ENCODE assay signal across 12 cellular contexts in genomic region chr11:4459470-4459869, GRCh38. TPM values are rescaled to one million over a fixed set of nuclear protein-coding genes. Genes with fewer than 3 reads are reported as not detected.
DNase-seq lines count a peak whose midpoint lies in the region; ATAC-seq, FAIRE-seq and TF ChIP-seq lines count a peak whose summit lies in the region.
"Had no signal": no experiment of that assay in that cellular context is flagged by ENCODE, and none has a peak within 500 bp of the region (broad histone marks: within the 10 kb centered on the region; RNA-seq: fewer than 3 reads in every experiment).

No MANE protein-coding gene starts in this region.

- DNase-seq in NCI-H748 (lab: John Stamatoyannopoulos, UW; ENCODE audit: unreplicated experiment): peak; percentile 8
- no peak for DNase-seq in NCI-H748 treated with DMSO at 0.1 percent for 48 hours (lab: John Stamatoyannopoulos, UW)
- no peak for DNase-seq in activated B cell treated with CpG ODN at 0.5 μM for 24 hours
- peak; percentile 6 for DNase-seq in small intestine
- DNase-seq in activated CD8-positive, alpha-beta T cell treated with anti-CD3 and anti-CD28 coated beads for 36 hours: no peak
- DNase-seq in activated T-cell treated with anti-CD3 and anti-CD28 coated beads, Interleukin-2, amount 50 U/mL, for 48 hours: no peak
- DNase-seq in stimulated activated CD4-positive, alpha-beta T cell treated with anti-CD3 and anti-CD28 coated beads, Interleukin-2, amount 100 ng/mL, for 48 hours: no peak
- DNase-seq: pancreas had no signal

- 18 to 32% (median 29%) methylated on average over 4 of the region's 4 CpGs for WGBS in small intestine, 3 donors

- POLR2A ChIA-PET in activated B cell treated with CpG ODN at 0.5 μM for 24 hours (lab: Charles Lee): no interaction called here
- POLR2A ChIA-PET in activated CD8-positive, alpha-beta T cell treated with anti-CD3 and anti-CD28 coated beads for 36 hours (lab: Charles Lee): no interaction called here

- H3K36me3 ChIP-seq in small intestine (ENCODE audit: control insufficient read depth in 2 of 2, insufficient read depth in 2 of 2, low read length in 2 of 2): no peaks in the 10 kb centered on the region
- H3K36me3 ChIP-seq: pancreas, SJSA1 had no signal

- H3K4me1 Mint-ChIP-seq in activated B cell treated with CpG ODN at 0.5 μM for 24 hours: peaks cover 24% of the 10 kb centered on the region
- H3K4me1 Mint-ChIP-seq in activated CD8-positive, alpha-beta T cell treated with anti-CD3 and anti-CD28 coated beads for 36 hours (ENCODE audit: low read depth): no peaks in the 10 kb centered on the region

- FAIRE-seq in small intestine (lab: Jason Lieb, UNC): no peak
- FAIRE-seq: pancreas had no signal

- H3K4me3 ChIP-seq in small intestine (ENCODE audit: low read depth in 1 of 2, low read length in 2 of 2): no peak overlapping the region
- H3K4me3 ChIP-seq: pancreas, SJSA1 had no signal

- H3K9me3 ChIP-seq in small intestine (ENCODE audit: control insufficient read depth, low read depth): no peaks in the 10 kb centered on the region
- H3K9me3 ChIP-seq: pancreas had no signal

- no peak for TF ChIP-seq CTCF in activated B cell treated with CpG ODN at 0.5 μM for 24 hours (IDR thresholded peaks at IDR 0.05)
- TF ChIP-seq CTCF in activated CD8-positive, alpha-beta T cell treated with anti-CD3 and anti-CD28 coated beads for 36 hours (IDR thresholded peaks at IDR 0.05): no peak

- ATAC-seq in HG02973 (IDR thresholded peaks at IDR 0.05; ENCODE audit: unreplicated experiment): peak; percentile 71
- peak; percentile 21 for ATAC-seq in activated B cell treated with CpG ODN at 0.5 μM for 24 hours (ENCODE audit: low read depth)
- no peak for ATAC-seq in activated CD8-positive, alpha-beta T cell treated with anti-CD3 and anti-CD28 coated beads for 36 hours

- no peak overlapping the region for H3K4me3 Mint-ChIP-seq in activated B cell treated with CpG ODN at 0.5 μM for 24 hours
- H3K4me3 Mint-ChIP-seq in activated CD8-positive, alpha-beta T cell treated with anti-CD3 and anti-CD28 coated beads for 36 hours: no peak overlapping the region

- no peak overlapping the region for H3K27ac Mint-ChIP-seq in activated B cell treated with CpG ODN at 0.5 μM for 24 hours
- no peak overlapping the region for H3K27ac Mint-ChIP-seq in activated CD8-positive, alpha-beta T cell treated with anti-CD3 and anti-CD28 coated beads for 36 hours

- H3K27me3 ChIP-seq in small intestine (ENCODE audit: control insufficient read depth in 2 of 2, insufficient read depth in 2 of 2, low read length in 2 of 2): no peaks in the 10 kb centered on the region
- H3K27me3 ChIP-seq: pancreas had no signal

- intact Hi-C loops in activated B cell treated with CpG ODN at 0.5 μM for 24 hours (cut with micrococcal nuclease): no loop called here
- intact Hi-C loops in activated CD8-positive, alpha-beta T cell treated with anti-CD3 and anti-CD28 coated beads for 36 hours (cut with micrococcal nuclease): no loop called here

- H3K27ac ChIP-seq in small intestine (ENCODE audit: low read depth in 1 of 2, low read length in 1 of 2): no peak overlapping the region
- H3K27ac ChIP-seq: 22Rv1, pancreas, SJSA1 had no signal

- H3K36me3 Mint-ChIP-seq in activated B cell treated with CpG ODN at 0.5 μM for 24 hours (ENCODE audit: low read depth): no peaks in the 10 kb centered on the region
- H3K36me3 Mint-ChIP-seq in activated CD8-positive, alpha-beta T cell treated with anti-CD3 and anti-CD28 coated beads for 36 hours (ENCODE audit: low read depth): no peaks in the 10 kb centered on the region
- H3K36me3 Mint-ChIP-seq: IgD-negative memory B cell had no signal

- peaks cover 10% of the 10 kb centered on the region for H3K9me3 Mint-ChIP-seq in activated B cell treated with CpG ODN at 0.5 μM for 24 hours
- peaks cover 7% of the 10 kb centered on the region for H3K9me3 Mint-ChIP-seq in activated CD8-positive, alpha-beta T cell treated with anti-CD3 and anti-CD28 coated beads for 36 hours

- H3K27me3 Mint-ChIP-seq in activated B cell treated with CpG ODN at 0.5 μM for 24 hours: no peaks in the 10 kb centered on the region
- peaks cover 9% of the 10 kb centered on the region for H3K27me3 Mint-ChIP-seq in activated CD8-positive, alpha-beta T cell treated with anti-CD3 and anti-CD28 coated beads for 36 hours
- H3K27me3 Mint-ChIP-seq: IgD-negative memory B cell had no signal

- CTCF ChIA-PET in activated B cell treated with CpG ODN at 0.5 μM for 24 hours (lab: Charles Lee): no interaction called here
- CTCF ChIA-PET in activated CD8-positive, alpha-beta T cell treated with anti-CD3 and anti-CD28 coated beads for 36 hours (lab: Charles Lee): no interaction called here

- no peaks in the 10 kb centered on the region for H3K4me1 ChIP-seq in small intestine (ENCODE audit: control insufficient read depth in 2 of 2, insufficient read depth in 1 of 2, low read depth in 1 of 2, low read length in 1 of 2)
- H3K4me1 ChIP-seq: pancreas, SJSA1 had no signal

RNA-seq across cellular contexts. Expression of gene OR52K2, which starts 10.4 kb away (rescaled TPM):
- total RNA-seq in activated B cell treated with CpG ODN at 0.5 μM for 24 hours: not detected in 2 replicates
- polyA plus RNA-seq in small intestine: not detected
- not detected for total RNA-seq in activated CD8-positive, alpha-beta T cell treated with anti-CD3 and anti-CD28 coated beads for 36 hours
- total RNA-seq: pancreas, SJSA1 had no signal
- polyA plus RNA-seq: IgD-negative memory B cell had no signal

RNA-seq across cellular contexts. Expression of gene OR52K1, which starts 23.0 kb away (rescaled TPM):
- not detected in 2 replicates for total RNA-seq in activated B cell treated with CpG ODN at 0.5 μM for 24 hours
- not detected for polyA plus RNA-seq in small intestine
- not detected for total RNA-seq in activated CD8-positive, alpha-beta T cell treated with anti-CD3 and anti-CD28 coated beads for 36 hours
- total RNA-seq: SJSA1 had no signal
- polyA plus RNA-seq: IgD-negative memory B cell, pancreas had no signal

Comparison
In these comparisons a context has a peak if more than half of its experiments do, and no peak if none do; other contexts are left out.
1. DNase-seq: peak in NCI-H748 (single experiment) and small intestine (single experiment); none in NCI-H748 treated with DMSO at 0.1 percent for 48 hours (single experiment), activated B cell treated with CpG ODN at 0.5 μM for 24 hours (single experiment), activated CD8-positive, alpha-beta T cell treated with anti-CD3 and anti-CD28 coated beads for 36 hours (single experiment), activated T-cell treated with anti-CD3 and anti-CD28 coated beads, Interleukin-2, amount 50 U/mL, for 48 hours (0 of 2) and stimulated activated CD4-positive, alpha-beta T cell treated with anti-CD3 and anti-CD28 coated beads, Interleukin-2, amount 100 ng/mL, for 48 hours (0 of 2).